ENCODE assay signal across 14 cellular contexts in genomic region chr4:13164783-13165371, GRCh38.
A peak's percentile ranks its signal among the peaks of the same experiment; 100 is the strongest.
DNase-seq lines count a peak whose midpoint lies in the region; ATAC-seq and TF ChIP-seq lines count a peak whose summit lies in the region.
"Had no signal": no experiment of that assay in that cellular context is flagged by ENCODE, and none has a peak within 500 bp of the region (broad histone marks: within the 10 kb centered on the region; RNA-seq: fewer than 3 reads in every experiment).

No MANE protein-coding gene starts in this region.

- POLR2A ChIA-PET in WTC11 (lab: Charles Lee) = no interaction called here

- intact Hi-C loops in right lobe of liver (cut with DNase I) = no loop called here
- intact Hi-C loops in CD14-positive monocyte (cut with micrococcal nuclease) = no loop called here

- WGBS in right lobe of liver (ENCODE audit: insufficient coverage, low coverage, low lambda C conversion rate, missing lambda C conversion rate) = 69% methylated on average over 6 of the region's 6 CpGs

- DNase-seq in NCI-H748 (lab: John Stamatoyannopoulos, UW; ENCODE audit: unreplicated experiment) = peak; percentile 11
- DNase-seq in NCI-H748 treated with DMSO at 0.1 percent for 48 hours (lab: John Stamatoyannopoulos, UW) = no peak
- peak; percentile 22 for DNase-seq in NCI-H345 (lab: John Stamatoyannopoulos, UW)
- no peak for DNase-seq in WTC11 (ENCODE audit: low spot score)
- DNase-seq in right lobe of liver = no peak
- no peak for DNase-seq in CD14-positive monocyte (ENCODE audit: low spot score)
- no peak for DNase-seq in T-helper 17 cell
- DNase-seq: C1 segment of cervical spinal cord; CD4-positive, alpha-beta memory T cell; DMS53; GF-D8; GM23248 had no signal

- H3K4me3 ChIP-seq in right lobe of liver = no peak overlapping the region
- H3K4me3 ChIP-seq: GM23248 had no signal

- H3K27me3 ChIP-seq in right lobe of liver = no peaks in the 10 kb centered on the region

- no peaks in the 10 kb centered on the region for H3K36me3 Mint-ChIP-seq in WTC11
- no peaks in the 10 kb centered on the region for H3K36me3 Mint-ChIP-seq in CD14-positive monocyte
- H3K36me3 Mint-ChIP-seq in T-helper 17 cell (ENCODE audit: low read depth) = peaks cover under 1% of the 10 kb centered on the region
- H3K36me3 Mint-ChIP-seq: CD4-positive, alpha-beta memory T cell had no signal

- no peak for TF ChIP-seq POLR2A in right lobe of liver (IDR thresholded peaks at IDR 0.05)

- no peak overlapping the region for H3K27ac ChIP-seq in right lobe of liver
- H3K27ac ChIP-seq: GM23248 had no signal

- peaks cover 0 to 5% (median 0%) of the 10 kb centered on the region in 4 donors for H3K4me1 ChIP-seq in right lobe of liver

- no peaks in the 10 kb centered on the region for H3K9me3 Mint-ChIP-seq in WTC11
- peaks cover 3 to 12% (median 7%) of the 10 kb centered on the region in 7 donors for H3K9me3 Mint-ChIP-seq in CD14-positive monocyte

- CTCF ChIA-PET in WTC11 (lab: Charles Lee) = interaction anchor here (1.0 kb wide), 1 partner anchor 104 kb away, joined by 3 read pairs; no protein-coding TSS in a partner anchor

- TF ChIP-seq CTCF in WTC11 (IDR thresholded peaks at IDR 0.05) (no peak), right lobe of liver (IDR thresholded peaks at IDR 0.05) (no peak), CD14-positive monocyte (IDR thresholded peaks at IDR 0.05) (no peak)

- H3K27me3 Mint-ChIP-seq in WTC11 (ENCODE audit: low read depth) (no peaks in the 10 kb centered on the region), CD14-positive monocyte (ENCODE audit: low read depth in 3 of 3) (no peaks in the 10 kb centered on the region), T-helper 17 cell (no peaks in the 10 kb centered on the region)
- H3K27me3 Mint-ChIP-seq: B cell; CD4-positive, alpha-beta memory T cell had no signal

- H3K4me3 Mint-ChIP-seq in WTC11 (no peak overlapping the region), CD14-positive monocyte (no peak overlapping the region), T-helper 17 cell (no peak overlapping the region)
- H3K4me3 Mint-ChIP-seq: B cell; CD4-positive, alpha-beta memory T cell had no signal

- H3K36me3 ChIP-seq in right lobe of liver = no peaks in the 10 kb centered on the region

- no peak for ATAC-seq in WTC11
- ATAC-seq in right lobe of liver = peak; percentile 42 to 91 (median 80)
- no peak for ATAC-seq in GM18498 (IDR thresholded peaks at IDR 0.05; ENCODE audit: unreplicated experiment)
- ATAC-seq in T-helper 17 cell = no peak

- H3K27ac Mint-ChIP-seq in WTC11 (no peak overlapping the region), CD14-positive monocyte (no peak overlapping the region), T-helper 17 cell (no peak overlapping the region)
- H3K27ac Mint-ChIP-seq: B cell; CD4-positive, alpha-beta memory T cell had no signal

- H3K4me1 Mint-ChIP-seq in WTC11 (peaks cover 10% of the 10 kb centered on the region), CD14-positive monocyte (no peaks in the 10 kb centered on the region), T-helper 17 cell (no peaks in the 10 kb centered on the region)
- H3K4me1 Mint-ChIP-seq: B cell; CD4-positive, alpha-beta memory T cell had no signal

- H3K9me3 ChIP-seq in right lobe of liver (no peaks in the 10 kb centered on the region), T-helper 17 cell (ENCODE audit: control insufficient read depth, low read length, poor library complexity, severe bottlenecking) (no peaks in the 10 kb centered on the region)

TF ChIP-seq in WTC11, 78 proteins besides CTCF, POLR2A, EP300 and RAD21:
- TF ChIP-seq GABPB1 (CRISPR knock-in tag; IDR thresholded peaks at IDR 0.05) (0 out of 2 replicates have a peak, but pooled peaks have one; percentile 44), EMX1 (CRISPR knock-in tag; IDR thresholded peaks at IDR 0.05) (no peak)
TF ChIP-seq in WTC11: peak in this region for 1.

Comparison
In these comparisons a context has a peak if more than half of its experiments do, and no peak if none do; other contexts are left out.
1. DNase-seq: peak in NCI-H748 (single experiment) and NCI-H345 (single experiment); none in NCI-H748 treated with DMSO at 0.1 percent for 48 hours (single experiment), WTC11 (single experiment), right lobe of liver (0 of 3), CD14-positive monocyte (single experiment) and T-helper 17 cell (0 of 3).
2. ATAC-seq: peak in right lobe of liver (4 of 4); none in WTC11 (single experiment), GM18498 (single experiment) and T-helper 17 cell (single experiment).